In the genomic region with DNA sequence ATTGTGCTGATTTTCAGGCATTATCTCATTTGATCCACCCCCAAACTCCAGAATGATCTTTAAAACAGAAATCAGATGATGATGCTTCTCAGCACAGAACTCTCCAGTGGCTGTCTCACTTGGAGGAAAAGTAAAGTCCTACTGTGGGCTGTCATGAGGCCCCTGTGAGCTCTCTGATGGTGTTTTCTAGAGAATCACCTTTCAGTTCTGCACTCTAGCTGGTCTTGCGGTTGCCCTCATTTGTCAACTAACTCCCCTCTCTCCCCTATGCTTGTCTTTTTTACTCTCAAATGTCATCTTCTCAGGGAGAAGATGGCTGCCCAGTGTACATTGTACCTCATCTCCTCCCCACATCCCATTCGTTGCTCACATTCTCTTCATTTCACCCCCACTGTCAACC, we compare ENCODE assay signal across 29 cellular contexts.
"Had no signal": no experiment of that assay in that cellular context is flagged by ENCODE, and none has a peak within 500 bp of the region (broad histone marks: within the 10 kb centered on the region; RNA-seq: fewer than 3 reads in every experiment).

No MANE protein-coding gene starts in this region.

- ATAC-seq: natural killer cell; psoas muscle; right cardiac atrium; right lobe of liver; stimulated activated effector memory CD8-positive, alpha-beta T cell treated with anti-CD3 and anti-CD28 coated beads, Interleukin-12 subunit alpha, Interleukin-12 subunit beta, amount 100 ng/mL, for 72 hours; stimulated activated naive B cell treated with anti-CD40 and anti-IgM and Interleukin-4, amounts not matched to agents 10 μg/mL and 1 μg/mL and 100 μg/mL, for 72 hours; stimulated activated naive CD8-positive, alpha-beta T cell treated with anti-CD3 and anti-CD28 coated beads, Interleukin-15, amount 100 ng/mL, for 72 hours; stimulated activated naive CD8-positive, alpha-beta T cell treated with anti-CD3 and anti-CD28 coated beads, Interleukin-15, Interleukin-2, amounts not matched to agents 100 U/mL and 50 U/mL, for 24 hours; upper lobe of right lung had no signal

- H3K27ac Mint-ChIP-seq: natural killer cell; nephron; neural progenitor cell; progenitor cell of endocrine pancreas; stimulated activated effector memory CD8-positive, alpha-beta T cell treated with anti-CD3 and anti-CD28 coated beads, Interleukin-12 subunit alpha, Interleukin-12 subunit beta, amount 100 ng/mL, for 72 hours; stimulated activated naive B cell treated with anti-CD40 and anti-IgM and Interleukin-4, amounts not matched to agents 10 μg/mL and 1 μg/mL and 100 μg/mL, for 72 hours; stimulated activated naive CD8-positive, alpha-beta T cell treated with anti-CD3 and anti-CD28 coated beads, Interleukin-15, amount 100 ng/mL, for 72 hours; type B pancreatic cell had no signal

- H3K9me3 Mint-ChIP-seq: natural killer cell; stimulated activated effector memory CD8-positive, alpha-beta T cell treated with anti-CD3 and anti-CD28 coated beads, Interleukin-12 subunit alpha, Interleukin-12 subunit beta, amount 100 ng/mL, for 72 hours; stimulated activated naive B cell treated with anti-CD40 and anti-IgM and Interleukin-4, amounts not matched to agents 10 μg/mL and 1 μg/mL and 100 μg/mL, for 72 hours; stimulated activated naive CD8-positive, alpha-beta T cell treated with anti-CD3 and anti-CD28 coated beads, Interleukin-15, amount 100 ng/mL, for 72 hours had no signal

- H3K36me3 ChIP-seq: neural progenitor cell, ovary, right lobe of liver, sigmoid colon, suprapubic skin, tibial artery, transverse colon, upper lobe of right lung, uterus had no signal

- H3K27me3 Mint-ChIP-seq: progenitor cell of endocrine pancreas; stimulated activated naive CD8-positive, alpha-beta T cell treated with anti-CD3 and anti-CD28 coated beads, Interleukin-15, amount 100 ng/mL, for 72 hours had no signal

- H3K9ac ChIP-seq: neural progenitor cell, parathyroid adenoma had no signal

- H3K4me3 ChIP-seq: neural progenitor cell, ovary, psoas muscle, right lobe of liver, sigmoid colon, suprapubic skin, testis, tibial artery, transverse colon, upper lobe of right lung, uterus had no signal

- H3K36me3 Mint-ChIP-seq: natural killer cell; neural progenitor cell; stimulated activated effector memory CD8-positive, alpha-beta T cell treated with anti-CD3 and anti-CD28 coated beads, Interleukin-12 subunit alpha, Interleukin-12 subunit beta, amount 100 ng/mL, for 72 hours; stimulated activated naive B cell treated with anti-CD40 and anti-IgM and Interleukin-4, amounts not matched to agents 10 μg/mL and 1 μg/mL and 100 μg/mL, for 72 hours; type B pancreatic cell had no signal

- H3K4me1 Mint-ChIP-seq: stimulated activated naive B cell treated with anti-CD40 and anti-IgM and Interleukin-4, amounts not matched to agents 10 μg/mL and 1 μg/mL and 100 μg/mL, for 72 hours had no signal

- H3K27me3 ChIP-seq: neural progenitor cell, ovary, right lobe of liver, sigmoid colon, suprapubic skin, testis, tibial artery, transverse colon, upper lobe of right lung, uterus had no signal

- H3K4me2 ChIP-seq: neural progenitor cell had no signal

- DNase-seq: natural killer cell; occipital lobe; ovary; posterior cingulate gyrus; psoas muscle; right cardiac atrium; right lobe of liver; sigmoid colon; small intestine; stimulated activated CD4-positive, alpha-beta T cell treated with anti-CD3 and anti-CD28 coated beads, Interleukin-15, amount 100 ng/mL, for 24 hours; stimulated activated CD4-positive, alpha-beta T cell treated with anti-CD3 and anti-CD28 coated beads, Interleukin-2, amount 100 ng/mL, for 24 hours; stimulated activated CD4-positive, alpha-beta T cell treated with anti-CD3 and anti-CD28 coated beads, Interleukin-2, amount 100 ng/mL, for 48 hours; stimulated activated CD4-positive, alpha-beta T cell treated with anti-CD3 and anti-CD28 coated beads, Interleukin-4, amount 100 ng/mL, for 24 hours; stimulated activated naive B cell treated with anti-CD40 and anti-IgM and Interleukin-4, amounts not matched to agents 10 μg/mL and 1 μg/mL and 100 μg/mL, for 72 hours; stimulated activated naive CD8-positive, alpha-beta T cell treated with anti-CD3 and anti-CD28 coated beads, Interleukin-15, amount 100 ng/mL, for 72 hours; stimulated activated naive CD8-positive, alpha-beta T cell treated with anti-CD3 and anti-CD28 coated beads, Interleukin-15, Interleukin-2, amounts not matched to agents 100 U/mL and 50 U/mL, for 24 hours; substantia nigra; testis; tibial artery; transverse colon; upper lobe of right lung; uterus had no signal

- FAIRE-seq: small intestine had no signal

- H3K27ac ChIP-seq: neural progenitor cell, ovary, parathyroid adenoma, psoas muscle, right lobe of liver, sigmoid colon, suprapubic skin, testis, tibial artery, transverse colon, upper lobe of right lung, uterus had no signal

- H3K9me3 ChIP-seq: ovary, psoas muscle, right lobe of liver, sigmoid colon, suprapubic skin, testis, tibial artery, transverse colon, upper lobe of right lung, uterus had no signal

- H3K79me2 ChIP-seq: parathyroid adenoma had no signal

- H3K4me3 Mint-ChIP-seq: natural killer cell; nephron; neural progenitor cell; stimulated activated effector memory CD8-positive, alpha-beta T cell treated with anti-CD3 and anti-CD28 coated beads, Interleukin-12 subunit alpha, Interleukin-12 subunit beta, amount 100 ng/mL, for 72 hours; stimulated activated naive B cell treated with anti-CD40 and anti-IgM and Interleukin-4, amounts not matched to agents 10 μg/mL and 1 μg/mL and 100 μg/mL, for 72 hours; stimulated activated naive CD8-positive, alpha-beta T cell treated with anti-CD3 and anti-CD28 coated beads, Interleukin-15, amount 100 ng/mL, for 72 hours; type B pancreatic cell had no signal

- H2AFZ ChIP-seq: neural progenitor cell, parathyroid adenoma had no signal

- H3K4me1 ChIP-seq: neural progenitor cell, parathyroid adenoma, psoas muscle, right lobe of liver, testis, tibial artery, transverse colon, upper lobe of right lung, uterus had no signal
